ENCODE assay signal across 22 cellular contexts in genomic region chr19:11008111-11008510, GRCh38.
"Had no signal": no experiment of that assay in that cellular context is flagged by ENCODE, and none has a peak within 500 bp of the region (broad histone marks: within the 10 kb centered on the region; RNA-seq: fewer than 3 reads in every experiment).

No MANE protein-coding gene starts in this region.

- H2AFZ ChIP-seq: parathyroid adenoma had no signal

- H3K27me3 ChIP-seq: colonic mucosa, esophagus muscularis mucosa, foreskin keratinocyte, sigmoid colon, suprapubic skin, transverse colon, vagina had no signal

- H3K9ac ChIP-seq: parathyroid adenoma had no signal

- H3K4me1 ChIP-seq: colonic mucosa, esophagus muscularis mucosa, foreskin keratinocyte, parathyroid adenoma, prostate gland, sigmoid colon, suprapubic skin, transverse colon, vagina had no signal

- H3K9me3 ChIP-seq: colonic mucosa, esophagus muscularis mucosa, prostate gland, sigmoid colon, suprapubic skin, transverse colon, vagina had no signal

- ATAC-seq: foreskin keratinocyte; left lobe of liver; naive thymus-derived CD4-positive, alpha-beta T cell; right cardiac atrium; stimulated activated memory B cell treated with anti-CD40 and anti-IgM and Interleukin-4, amounts not matched to agents 10 μg/mL and 1 μg/mL and 100 μg/mL, for 72 hours; stimulated activated naive CD8-positive, alpha-beta T cell treated with anti-CD3 and anti-CD28 coated beads, Interleukin-15, Interleukin-2, amounts not matched to agents 100 U/mL and 50 U/mL, for 24 hours had no signal

- DNase-seq: central memory CD4-positive, alpha-beta T cell; colonic mucosa; effector CD8-positive, alpha-beta T cell; foreskin keratinocyte; kidney; mesendoderm; midbrain; naive thymus-derived CD4-positive, alpha-beta T cell; sigmoid colon; stimulated activated CD4-positive, alpha-beta T cell treated with anti-CD3 and anti-CD28 coated beads, Interleukin-2, amount 100 ng/mL, for 24 hours; stimulated activated CD4-positive, alpha-beta T cell treated with anti-CD3 and anti-CD28 coated beads, Interleukin-4, amount 100 ng/mL, for 24 hours; stimulated activated naive CD8-positive, alpha-beta T cell treated with anti-CD3 and anti-CD28 coated beads, Interleukin-15, Interleukin-2, amounts not matched to agents 100 U/mL and 50 U/mL, for 24 hours; transverse colon had no signal

- H3K27ac ChIP-seq: colonic mucosa, esophagus muscularis mucosa, foreskin keratinocyte, parathyroid adenoma, prostate gland, sigmoid colon, suprapubic skin, transverse colon, vagina had no signal

- H3K4me3 ChIP-seq: colonic mucosa, esophagus muscularis mucosa, lung, prostate gland, sigmoid colon, suprapubic skin, transverse colon, vagina had no signal
